In the genomic region with DNA sequence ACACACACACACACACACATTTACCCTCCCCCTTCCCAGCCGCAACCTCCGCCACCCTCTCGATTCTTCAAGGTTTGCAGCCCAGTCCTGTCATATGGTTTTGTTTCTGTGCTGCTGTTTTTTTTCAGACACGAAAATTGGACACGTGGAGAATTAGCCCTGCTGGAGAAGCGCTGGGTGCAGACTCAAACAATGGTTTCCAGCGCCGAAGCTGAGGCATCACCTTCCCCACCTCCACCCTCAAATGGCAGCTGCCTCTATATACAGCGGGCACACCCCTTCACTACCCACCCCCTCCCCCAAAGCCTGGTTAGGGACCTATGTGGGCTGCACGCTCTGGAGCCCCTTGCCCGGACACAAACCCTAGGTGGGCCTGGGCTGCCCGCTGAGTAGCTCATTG, we compare ENCODE assay signal across 11 cellular contexts.
DNase-seq lines count a peak whose midpoint lies in the region; ATAC-seq and TF ChIP-seq lines count a peak whose summit lies in the region.
"Had no signal": no experiment of that assay in that cellular context is flagged by ENCODE, and none has a peak within 500 bp of the region (broad histone marks: within the 10 kb centered on the region; RNA-seq: fewer than 3 reads in every experiment).

No MANE protein-coding gene starts in this region.

- H3K36me3 Mint-ChIP-seq in CD8-positive, alpha-beta memory T cell: no peaks in the 10 kb centered on the region
- H3K36me3 Mint-ChIP-seq in activated naive CD8-positive, alpha-beta T cell treated with anti-CD3 and anti-CD28 coated beads, Interleukin-2, amount 10 ng/mL, durations not matched to agents 7 days and 5 days: no peaks in the 10 kb centered on the region
- H3K36me3 Mint-ChIP-seq in natural killer cell: no peaks in the 10 kb centered on the region

- peaks cover 6% of the 10 kb centered on the region; the same call in 1 of the 2 replicates for H3F3A ChIP-seq in Loucy (ENCODE audit: low read depth)

- intact Hi-C loops in natural killer cell (cut with micrococcal nuclease) (loop anchor here (5.0 kb wide), 4 partner anchors 87 to 153 kb away; partner anchors contain the start of gene BCOR), left cardiac atrium (cut with DNase I) (loop anchor here in 1 of 2 donors (5.0 to 10.0 kb wide), 5 partner anchors 87 to 257 kb away; partner anchors contain the start of gene BCOR), stomach (cut with DNase I; ENCODE audit: low total_unique reads) (no loop called here)

- peaks cover 0 to 2% (median 0%) of the 10 kb centered on the region in 5 donors for H3K9me3 Mint-ChIP-seq in CD8-positive, alpha-beta memory T cell
- H3K9me3 Mint-ChIP-seq in activated naive CD8-positive, alpha-beta T cell treated with anti-CD3 and anti-CD28 coated beads, Interleukin-2, amount 10 ng/mL, durations not matched to agents 7 days and 5 days: no peaks in the 10 kb centered on the region
- no peaks in the 10 kb centered on the region for H3K9me3 Mint-ChIP-seq in natural killer cell

- peaks cover 66% of the 10 kb centered on the region for H3K79me2 ChIP-seq in Loucy (ENCODE audit: insufficient read depth, low read length)

- H3K27me3 ChIP-seq in CD8-positive, alpha-beta memory T cell (ENCODE audit: insufficient read depth, low read length, poor library complexity, severe bottlenecking): no peaks in the 10 kb centered on the region
- H3K27me3 ChIP-seq in Loucy (ENCODE audit: insufficient read depth, low read length, poor library complexity, severe bottlenecking) (no peaks in the 10 kb centered on the region), stomach (peaks cover 16 to 74% (median 56%) of the 10 kb centered on the region in 3 donors)

- peaks cover 18 to 42% (median 24%) of the 10 kb centered on the region in 3 donors for H3K4me1 Mint-ChIP-seq in CD8-positive, alpha-beta memory T cell
- H3K4me1 Mint-ChIP-seq in activated naive CD8-positive, alpha-beta T cell treated with anti-CD3 and anti-CD28 coated beads, Interleukin-2, amount 10 ng/mL, durations not matched to agents 7 days and 5 days: peaks cover 26% of the 10 kb centered on the region
- peaks cover 0 to 25% of the 10 kb centered on the region in 2 donors for H3K4me1 Mint-ChIP-seq in natural killer cell

- TF ChIP-seq POLR2A in stomach (IDR thresholded peaks at IDR 0.05): no peak

- POLR2A ChIA-PET in CD8-positive, alpha-beta memory T cell (lab: Charles Lee): interaction anchor here (0.6 to 1.6 kb wide), 3 partner anchors 10 to 143 kb away, joined by 3 to 13 read pairs (median 4); no protein-coding TSS in a partner anchor
- POLR2A ChIA-PET in activated naive CD8-positive, alpha-beta T cell treated with anti-CD3 and anti-CD28 coated beads, Interleukin-2, amount 10 ng/mL, durations not matched to agents 7 days and 5 days (lab: Charles Lee): interaction anchor here (0.8 to 1.2 kb wide), 2 partner anchors 12 to 90 kb away, joined by 3 to 4 read pairs; no protein-coding TSS in a partner anchor

- H3K4me3 Mint-ChIP-seq in CD8-positive, alpha-beta memory T cell: peak overlapping the region; percentile 58 to 82 (median 73)
- H3K4me3 Mint-ChIP-seq in activated naive CD8-positive, alpha-beta T cell treated with anti-CD3 and anti-CD28 coated beads, Interleukin-2, amount 10 ng/mL, durations not matched to agents 7 days and 5 days: peak overlapping the region; percentile 61
- H3K4me3 Mint-ChIP-seq in natural killer cell: peak overlapping the region; percentile 35

- no peak overlapping the region for H2AFZ ChIP-seq in Loucy (ENCODE audit: low read length)

- DNase-seq in CD8-positive, alpha-beta memory T cell: no peak
- no peak for DNase-seq in activated naive CD8-positive, alpha-beta T cell treated with anti-CD3 and anti-CD28 coated beads, Interleukin-2, amount 10 ng/mL, durations not matched to agents 7 days and 5 days
- DNase-seq in natural killer cell (no peak), left cardiac atrium (no peak), stomach (no peak), NCI-H526 treated with DMSO at 0.1 percent for 48 hours (lab: John Stamatoyannopoulos, UW) (no peak), NCI-H146 (lab: John Stamatoyannopoulos, UW) (no peak)
- DNase-seq: Caco-2; effector CD4-positive, alpha-beta T cell; psoas muscle had no signal

- peak overlapping the region; percentile 91 for H3K4me2 ChIP-seq in Loucy (ENCODE audit: low read depth, low read length, poor library complexity, severe bottlenecking)

- peak overlapping the region; percentile 98 for H3K9ac ChIP-seq in Loucy (ENCODE audit: low read depth, low read length, poor library complexity, severe bottlenecking)

- TF ChIP-seq EP300 in stomach (IDR thresholded peaks at IDR 0.05): no peak

- H4K20me1 ChIP-seq in Loucy (ENCODE audit: insufficient read depth, low read length, poor library complexity, severe bottlenecking): no peaks in the 10 kb centered on the region

- 43 to 84% (median 57%) methylated on average over 10 to 12 of the region's 12 CpGs for WGBS in stomach, 5 donors

- ATAC-seq in activated naive CD8-positive, alpha-beta T cell treated with anti-CD3 and anti-CD28 coated beads, Interleukin-2, amount 10 ng/mL, durations not matched to agents 7 days and 5 days (ENCODE audit: low read depth): no peak
- no peak for ATAC-seq in natural killer cell
- ATAC-seq in left cardiac atrium: no peak
- ATAC-seq: psoas muscle had no signal

- H3K9me2 ChIP-seq in Loucy (replicated peaks; ENCODE audit: low read depth, low read length): no peaks in the 10 kb centered on the region

- H3K27ac ChIP-seq in CD8-positive, alpha-beta memory T cell (ENCODE audit: low read depth, low read length): no peak overlapping the region
- H3K27ac ChIP-seq in stomach: no peak overlapping the region
- H3K27ac ChIP-seq: psoas muscle had no signal

- H3K27ac Mint-ChIP-seq in CD8-positive, alpha-beta memory T cell: no peak overlapping the region
- peak overlapping the region; percentile 30 for H3K27ac Mint-ChIP-seq in activated naive CD8-positive, alpha-beta T cell treated with anti-CD3 and anti-CD28 coated beads, Interleukin-2, amount 10 ng/mL, durations not matched to agents 7 days and 5 days
- H3K27ac Mint-ChIP-seq in natural killer cell: no peak overlapping the region

- H3K9me3 ChIP-seq in CD8-positive, alpha-beta memory T cell (ENCODE audit: low read length): no peaks in the 10 kb centered on the region
- H3K9me3 ChIP-seq in Loucy (ENCODE audit: insufficient read depth, low read depth, low read length): no peaks in the 10 kb centered on the region
- peaks cover 0 to 23% (median 0%) of the 10 kb centered on the region in 4 donors for H3K9me3 ChIP-seq in stomach
- H3K9me3 ChIP-seq: Caco-2, psoas muscle had no signal

- H3K27me3 Mint-ChIP-seq in CD8-positive, alpha-beta memory T cell: peaks cover 18 to 43% of the 10 kb centered on the region in 2 donors
- peaks cover 34% of the 10 kb centered on the region for H3K27me3 Mint-ChIP-seq in activated naive CD8-positive, alpha-beta T cell treated with anti-CD3 and anti-CD28 coated beads, Interleukin-2, amount 10 ng/mL, durations not matched to agents 7 days and 5 days
- peaks cover 29 to 45% of the 10 kb centered on the region in 2 donors for H3K27me3 Mint-ChIP-seq in natural killer cell (ENCODE audit: low read depth in 2 of 2)

- peaks cover 10% of the 10 kb centered on the region for H3K4me1 ChIP-seq in CD8-positive, alpha-beta memory T cell (ENCODE audit: insufficient read depth, low read length)
- peaks cover 40% of the 10 kb centered on the region for H3K4me1 ChIP-seq in Loucy (ENCODE audit: insufficient read depth, low read length, poor library complexity, severe bottlenecking)
- peaks cover 10 to 79% (median 52%) of the 10 kb centered on the region in 4 donors for H3K4me1 ChIP-seq in stomach

- TF ChIP-seq CTCF in Loucy (conservative IDR thresholded peaks at IDR 0.05; ENCODE audit: low read length) (no peak), natural killer cell (IDR thresholded peaks at IDR 0.05) (no peak), stomach (IDR thresholded peaks at IDR 0.05) (no peak)

- CTCF ChIA-PET in CD8-positive, alpha-beta memory T cell (lab: Charles Lee): interaction anchor here (0.6 kb wide), 1 partner anchor 279 kb away, joined by 3 read pairs; no protein-coding TSS in a partner anchor

- no peak overlapping the region for H3K4me3 ChIP-seq in CD8-positive, alpha-beta memory T cell (ENCODE audit: low read length)
- H3K4me3 ChIP-seq in Loucy (ENCODE audit: low read length, poor library complexity, severe bottlenecking): peak overlapping the region; percentile 80
- H3K4me3 ChIP-seq in stomach: peak overlapping the region in 1 of 4 donors; percentile 2

- no peaks in the 10 kb centered on the region for H3K36me3 ChIP-seq in CD8-positive, alpha-beta memory T cell (ENCODE audit: insufficient read depth, low read length)
- H3K36me3 ChIP-seq in Loucy (ENCODE audit: insufficient read depth, low read length): no peaks in the 10 kb centered on the region
- H3K36me3 ChIP-seq in stomach: no peaks in the 10 kb centered on the region
